In genomic region chr11:77438487-77438886, GRCh38 we compare ENCODE assay signal across 18 cellular contexts. TPM values are rescaled to one million over a fixed set of nuclear protein-coding genes. Genes with fewer than 3 reads are reported as not detected.
DNase-seq lines count a peak whose midpoint lies in the region; ATAC-seq, FAIRE-seq and TF ChIP-seq lines count a peak whose summit lies in the region.
"Had no signal": no experiment of that assay in that cellular context is flagged by ENCODE, and none has a peak within 500 bp of the region (broad histone marks: within the 10 kb centered on the region; RNA-seq: fewer than 3 reads in every experiment).

No MANE protein-coding gene starts in this region.

- TF ChIP-seq POLR2A in GM12878 (IDR thresholded peaks at IDR 0.05; ENCODE audit: low read depth, low read length) = no peak
- no peak for TF ChIP-seq POLR2A in vagina (IDR thresholded peaks at IDR 0.05)

- in situ Hi-C loops in GM12878 (cut with MboI) = no loop called here

- peaks cover 41% of the 10 kb centered on the region for H3K4me1 Mint-ChIP-seq in GM23338
- no peaks in the 10 kb centered on the region for H3K4me1 Mint-ChIP-seq in activated CD4-positive, alpha-beta memory T cell treated with anti-CD3 and anti-CD28 coated beads for 36 hours (ENCODE audit: low read depth)

- RAD21 ChIA-PET in GM12878 (lab: Charles Lee; ENCODE audit: unreplicated experiment) = interaction anchor here (0.8 to 4.9 kb wide), 7 partner anchors 10 to 33 kb away, joined by 3 to 28 read pairs (median 4); no protein-coding TSS in a partner anchor

- no peaks in the 10 kb centered on the region for H3K36me3 ChIP-seq in GM23338 (ENCODE audit: insufficient read depth)
- H3K36me3 ChIP-seq in GM12878 (ENCODE audit: control insufficient read depth in 2 of 2, insufficient read depth in 2 of 2, low read length in 1 of 2) = no peaks in the 10 kb centered on the region; a peak in 1 of 4 replicates
- H3K36me3 ChIP-seq in aorta (ENCODE audit: control insufficient read depth in 1 of 2, insufficient read depth in 2 of 2, low read length in 1 of 2) = no peaks in the 10 kb centered on the region
- H3K36me3 ChIP-seq in vagina = no peaks in the 10 kb centered on the region
- H3K36me3 ChIP-seq: HAP-1, prostate gland, upper lobe of right lung had no signal

- no peak for DNase-seq in GM19239 (ENCODE audit: insufficient read length, low spot score)
- no peak for DNase-seq in GM23338 (ENCODE audit: low spot score)
- DNase-seq in GM12878 (ENCODE audit: low read depth, low spot score) = no peak
- DNase-seq in aorta = no peak
- no peak for DNase-seq in activated CD4-positive, alpha-beta memory T cell treated with anti-CD3 and anti-CD28 coated beads for 36 hours
- no peak for DNase-seq in vagina (ENCODE audit: extremely low spot score in 2 of 2)
- DNase-seq: activated naive CD8-positive, alpha-beta T cell treated with anti-CD3 and anti-CD28 coated beads, Interleukin-2, amount 10 ng/mL, durations not matched to agents 7 days and 5 days; AML-193; body of pancreas; effector memory CD8-positive, alpha-beta T cell; left colon; NCI-H524 treated with DMSO at 0.1 percent for 48 hours; upper lobe of right lung had no signal

- no peak overlapping the region for H3K27ac Mint-ChIP-seq in GM23338
- H3K27ac Mint-ChIP-seq in activated CD4-positive, alpha-beta memory T cell treated with anti-CD3 and anti-CD28 coated beads for 36 hours = no peak overlapping the region
- H3K27ac Mint-ChIP-seq: activated naive CD8-positive, alpha-beta T cell treated with anti-CD3 and anti-CD28 coated beads, Interleukin-2, amount 10 ng/mL, durations not matched to agents 7 days and 5 days; effector memory CD8-positive, alpha-beta T cell had no signal

- no peaks in the 10 kb centered on the region; the same call in 2 of the 3 replicates for H3K36me3 Mint-ChIP-seq in GM23338 (ENCODE audit: low read depth)
- no peaks in the 10 kb centered on the region for H3K36me3 Mint-ChIP-seq in activated CD4-positive, alpha-beta memory T cell treated with anti-CD3 and anti-CD28 coated beads for 36 hours
- H3K36me3 Mint-ChIP-seq: activated naive CD8-positive, alpha-beta T cell treated with anti-CD3 and anti-CD28 coated beads, Interleukin-2, amount 10 ng/mL, durations not matched to agents 7 days and 5 days had no signal

- H3K4me2 ChIP-seq in GM23338 (0 out of 2 replicates have a peak overlapping the region, but pooled peaks have one; percentile 15), GM12878 (ENCODE audit: control insufficient read depth, insufficient read depth) (peak overlapping the region; percentile 53)

- intact Hi-C loops in GM12878 (cut with micrococcal nuclease; ENCODE audit: unreplicated experiment) = no loop called here
- intact Hi-C loops in aorta (cut with DNase I) = no loop called here
- intact Hi-C loops in activated CD4-positive, alpha-beta memory T cell treated with anti-CD3 and anti-CD28 coated beads for 36 hours (cut with micrococcal nuclease) = no loop called here
- intact Hi-C loops in vagina (cut with DNase I) = no loop called here

- no peaks in the 10 kb centered on the region for H3F3A ChIP-seq in GM23338 (replicated peaks; ENCODE audit: low read depth)

- TF ChIP-seq CTCF in GM23338 (conservative IDR thresholded peaks at IDR 0.05; ENCODE audit: low read depth in 2 of 2) (no peak), GM12878 (IDR thresholded peaks at IDR 0.05 in 2 of 3, conservative IDR thresholded peaks at IDR 0.05 in 1 of 3; ENCODE audit: control insufficient read depth in 2 of 3, extremely low read depth in 1 of 3, insufficient read depth in 1 of 3, low read depth in 3 of 3, low read length in 3 of 3) (no peak), vagina (IDR thresholded peaks at IDR 0.05) (no peak)

- no TSS peak for BruUV-seq in GM12878 (replicated peaks; lab: Mats Ljungman, UMichigan)

- H3K9me3 ChIP-seq in GM12878 (replicated peaks; ENCODE audit: control insufficient read depth, insufficient read depth, low read length) (no peaks in the 10 kb centered on the region), aorta (ENCODE audit: control insufficient read depth, low read length) (no peaks in the 10 kb centered on the region), vagina (no peaks in the 10 kb centered on the region)
- H3K9me3 ChIP-seq: body of pancreas, HAP-1, prostate gland, upper lobe of right lung had no signal

- CTCF ChIA-PET in GM12878 (lab: Yijun Ruan, JAX) = interaction anchor here (0.8 to 2.1 kb wide), 7 partner anchors 9 to 34 kb away, joined by 3 to 10 read pairs (median 5); no protein-coding TSS in a partner anchor
- CTCF ChIA-PET in activated CD4-positive, alpha-beta memory T cell treated with anti-CD3 and anti-CD28 coated beads for 36 hours (lab: Charles Lee) = no interaction called here

- WGBS in GM12878 (ENCODE audit: insufficient coverage, insufficient replicate concordance, low lambda C conversion rate, missing lambda C conversion rate) = 0% methylated on average over 2 of the region's 2 CpGs
- WGBS in aorta, 2 donors = 85 to 89% methylated on average over 2 of the region's 2 CpGs

- H3K79me2 ChIP-seq in GM23338 (replicated peaks; ENCODE audit: insufficient read depth) (peaks cover 99% of the 10 kb centered on the region), GM12878 (ENCODE audit: control insufficient read depth, insufficient read depth, low read length) (peaks cover 74% of the 10 kb centered on the region)

- peaks cover 9% of the 10 kb centered on the region for H3K9me2 ChIP-seq in GM23338 (ENCODE audit: insufficient read depth)

- H3K9ac ChIP-seq in GM12878 (ENCODE audit: control insufficient read depth, insufficient read depth, low read length) = no peak overlapping the region

- peak; percentile 92 for FAIRE-seq in GM19239 (lab: Jason Lieb, UNC)
- FAIRE-seq in GM12878 (lab: Jason Lieb, UNC) = no peak
- FAIRE-seq: TTC549 had no signal

- TF ChIP-seq RAD21 in GM12878 (IDR thresholded peaks at IDR 0.05; ENCODE audit: insufficient read depth, low read depth, low read length) = no peak

- POLR2A ChIA-PET in GM12878 (lab: Charles Lee) = interaction anchor here (1.2 to 5.5 kb wide), 4 partner anchors 10 to 27 kb away, joined by 3 to 33 read pairs (median 18); no protein-coding TSS in a partner anchor
- POLR2A ChIA-PET in activated CD4-positive, alpha-beta memory T cell treated with anti-CD3 and anti-CD28 coated beads for 36 hours (lab: Charles Lee) = no interaction called here

- ATAC-seq in GM23338 = no peak
- peak; percentile 42 for ATAC-seq in HG03342 (IDR thresholded peaks at IDR 0.05; ENCODE audit: unreplicated experiment)
- ATAC-seq in GM12878 = peak; percentile 37
- ATAC-seq in aorta (ENCODE audit: low FRiP score) = no peak
- ATAC-seq in HG03097 (IDR thresholded peaks at IDR 0.05; ENCODE audit: low FRiP score, unreplicated experiment) = no peak
- ATAC-seq: body of pancreas; effector memory CD8-positive, alpha-beta T cell; left colon; upper lobe of right lung had no signal

- SMC1A ChIA-PET in GM12878 (lab: Charles Lee; ENCODE audit: uncharacterized antibody, unreplicated experiment) = interaction anchor here (0.7 to 4.7 kb wide), 13 partner anchors 8 to 41 kb away, joined by 3 to 28 read pairs (median 5); no protein-coding TSS in a partner anchor

- H3K4me3 ChIP-seq in GM23338 (no peak overlapping the region), GM12878 (no peak overlapping the region), aorta (ENCODE audit: low read length in 2 of 2) (no peak overlapping the region), vagina (no peak overlapping the region)
- H3K4me3 ChIP-seq: body of pancreas, HAP-1, prostate gland, upper lobe of right lung had no signal

- no peak overlapping the region for H2AFZ ChIP-seq in GM23338
- H2AFZ ChIP-seq in GM12878 (ENCODE audit: control insufficient read depth, low read depth, low read length) = no peak overlapping the region

- H4K20me1 ChIP-seq in GM23338 (replicated peaks; ENCODE audit: insufficient read depth) (no peaks in the 10 kb centered on the region; the same call in 1 of the 2 replicates), GM12878 (ENCODE audit: control insufficient read depth, insufficient read depth) (no peaks in the 10 kb centered on the region)

- H3K27me3 ChIP-seq in GM23338 (ENCODE audit: insufficient read depth) = no peaks in the 10 kb centered on the region
- H3K27me3 ChIP-seq in GM12878 (replicated peaks in 1 of 2; ENCODE audit: control insufficient read depth in 2 of 2, insufficient read depth in 2 of 2, low read length in 1 of 2) = no peaks in the 10 kb centered on the region
- H3K27me3 ChIP-seq in aorta (ENCODE audit: control insufficient read depth in 1 of 2, insufficient read depth in 2 of 2, low read length in 1 of 2) = no peaks in the 10 kb centered on the region
- no peaks in the 10 kb centered on the region for H3K27me3 ChIP-seq in vagina
- H3K27me3 ChIP-seq: body of pancreas, upper lobe of right lung had no signal

- no peak for TF ChIP-seq EP300 in GM12878 (IDR thresholded peaks at IDR 0.05; ENCODE audit: borderline replicate concordance in 1 of 2, control insufficient read depth in 1 of 2, low read depth in 2 of 2, low read length in 2 of 2)

- H3K27ac ChIP-seq in GM23338 (ENCODE audit: low read depth) (no peak overlapping the region), GM12878 (ENCODE audit: control insufficient read depth, insufficient read depth) (peak overlapping the region; percentile 67), aorta (ENCODE audit: low read depth in 1 of 2, low read length in 2 of 2) (no peak overlapping the region), vagina (no peak overlapping the region)
- H3K27ac ChIP-seq: body of pancreas, prostate gland, upper lobe of right lung had no signal

- H3K4me1 ChIP-seq in GM23338 (ENCODE audit: insufficient read depth) (peaks cover 46% of the 10 kb centered on the region), GM12878 (ENCODE audit: control insufficient read depth, insufficient read depth, low read length) (peaks cover 51% of the 10 kb centered on the region), aorta (ENCODE audit: control insufficient read depth in 1 of 2, insufficient read depth in 2 of 2, low read length in 2 of 2) (no peaks in the 10 kb centered on the region), vagina (no peaks in the 10 kb centered on the region)
- H3K4me1 ChIP-seq: HAP-1, prostate gland, upper lobe of right lung had no signal

- no peaks in the 10 kb centered on the region for H3K9me3 Mint-ChIP-seq in GM23338
- no peaks in the 10 kb centered on the region for H3K9me3 Mint-ChIP-seq in activated CD4-positive, alpha-beta memory T cell treated with anti-CD3 and anti-CD28 coated beads for 36 hours
- H3K9me3 Mint-ChIP-seq: activated naive CD8-positive, alpha-beta T cell treated with anti-CD3 and anti-CD28 coated beads, Interleukin-2, amount 10 ng/mL, durations not matched to agents 7 days and 5 days; effector memory CD8-positive, alpha-beta T cell had no signal

- no peak overlapping the region for H3K4me3 Mint-ChIP-seq in GM23338
- no peak overlapping the region for H3K4me3 Mint-ChIP-seq in activated CD4-positive, alpha-beta memory T cell treated with anti-CD3 and anti-CD28 coated beads for 36 hours
- H3K4me3 Mint-ChIP-seq: activated naive CD8-positive, alpha-beta T cell treated with anti-CD3 and anti-CD28 coated beads, Interleukin-2, amount 10 ng/mL, durations not matched to agents 7 days and 5 days; effector memory CD8-positive, alpha-beta T cell had no signal

- peaks cover 9% of the 10 kb centered on the region for H3K27me3 Mint-ChIP-seq in GM23338 (ENCODE audit: insufficient read depth, low read depth, poor library complexity)
- peaks cover 6% of the 10 kb centered on the region for H3K27me3 Mint-ChIP-seq in activated CD4-positive, alpha-beta memory T cell treated with anti-CD3 and anti-CD28 coated beads for 36 hours

RNA-seq across cellular contexts. Expression of gene PAK1, which starts 35.4 kb away (rescaled TPM):
- total RNA-seq in GM23338 (2014; rRNA removed; shearing (Covaris generic)) = 143 and 175 TPM in 2 replicates
- polyA plus RNA-seq in GM23338 (2016; fragmentation: Nextera tagmentation; extraction: Ambion mirVana) (102 and 109 TPM in 2 replicates), GM12878 (2011; rRNA removed) (321 and 332 TPM in 2 replicates), GM12878 (2014; fragmentation: Illumina TruSeq; extraction: Trizol) (162 and 181 TPM in 2 replicates), GM12878 (2014; fragmentation: Nextera tagmentation; extraction: Ambion mirVana) (10 to 100 TPM; 43.8 to 49.4 TPM), GM12878 (2014; rRNA removed) (112 and 113 TPM in 2 replicates), GM12878 (2016; fragmentation: Nextera tagmentation; extraction: Ambion mirVana) (100 to 1,000 TPM in 1 of 2 experiments, 10 to 100 TPM in 1; 99.1 to 114 TPM), aorta (10 to 100 TPM in 1 of 2 donors, 1 to 10 TPM in 1; 9.4 to 11.8 TPM)
- 246 and 249 TPM in 2 replicates for total RNA-seq in GM12878 (2013; cell fraction: nucleolus; rRNA removed)
- total RNA-seq in GM12878 (2014; rRNA removed) (108 and 131 TPM in 2 replicates), GM12878 (2014; rRNA removed; fragmentation: Illumina TruSeq; extraction: Trizol) (108 and 112 TPM in 2 replicates), GM12878 (2021) (119 and 121 TPM in 2 replicates), aorta (10 to 100 TPM; 27.0 to 42.6 TPM), vagina (43.5 TPM)
- polyA plus RNA-seq in GM12878 (2011; ENCODE audit: low read depth) = 52.9 TPM
- polyA plus RNA-seq in GM12878 (2011; cell fraction: cytosol; rRNA removed) = 214 and 249 TPM in 2 replicates
- polyA plus RNA-seq in GM12878 (2011; cell fraction: nucleus; rRNA removed) = 423 and 453 TPM in 2 replicates
- 85.0 and 96.2 TPM in 2 replicates for polyA plus RNA-seq in GM12878 (2012)
- 305 and 451 TPM in 2 replicates for polyA minus RNA-seq in GM12878 (2011; rRNA and poly(A)+ RNA removed)
- polyA minus RNA-seq in GM12878 (2011; cell fraction: cytosol; rRNA and poly(A)+ RNA removed) = 66.0 and 75.9 TPM in 2 replicates
- polyA minus RNA-seq in GM12878 (2011; cell fraction: nucleus; rRNA and poly(A)+ RNA removed) = 140 and 186 TPM in 2 replicates
- total RNA-seq in activated CD4-positive, alpha-beta memory T cell treated with anti-CD3 and anti-CD28 coated beads for 36 hours = 10 to 100 TPM; 30.4 to 33.1 TPM

Comparison
In these comparisons a context has a peak if more than half of its experiments do, and no peak if none do; other contexts are left out.
1. ATAC-seq: peak in HG03342 (single experiment) and GM12878 (single experiment); none in GM23338 (single experiment), aorta (single experiment) and HG03097 (single experiment).